In genomic region chr18:76259012-76259568, GRCh38 we compare ENCODE assay signal across 19 cellular contexts.
DNase-seq lines count a peak whose midpoint lies in the region; ATAC-seq and TF ChIP-seq lines count a peak whose summit lies in the region.
"Had no signal": no experiment of that assay in that cellular context is flagged by ENCODE, and none has a peak within 500 bp of the region (broad histone marks: within the 10 kb centered on the region; RNA-seq: fewer than 3 reads in every experiment).

No MANE protein-coding gene starts in this region.

- DNase-seq in NCI-H2227 (lab: John Stamatoyannopoulos, UW; ENCODE audit: unreplicated experiment) (peak; percentile 9), NCI-H2227 treated with DMSO at 0.1 percent for 48 hours (lab: John Stamatoyannopoulos, UW) (no peak), WTC11 (ENCODE audit: low spot score) (no peak), iPS-NIHi11 (ENCODE audit: low spot score) (peak; percentile 39), sciatic nerve (ENCODE audit: low spot score) (no peak), NCI-H2107 treated with DMSO at 0.1 percent for 48 hours (lab: John Stamatoyannopoulos, UW; ENCODE audit: unreplicated experiment) (no peak), GM19240 (ENCODE audit: insufficient read length, low spot score) (no peak), HUDEP-2 (lab: John Stamatoyannopoulos, UW; ENCODE audit: unreplicated experiment in 76 of 76) (no peak)
- DNase-seq: 8988T; activated naive CD4-positive, alpha-beta T cell treated with Interleukin-2 at 50 U/mL for 16 hours; activated T-cell treated with anti-CD3 and anti-CD28 coated beads, Interleukin-2, amount 50 U/mL, for 4 hours; caudate nucleus; COR-L47; DMS79 treated with DMSO at 0.1 percent for 48 hours; MG63; NCI-H1436; NCI-H2171 treated with DMSO at 0.1 percent for 48 hours; stomach had no signal

- no peaks in the 10 kb centered on the region for H3K27me3 Mint-ChIP-seq in WTC11 (ENCODE audit: low read depth)

- TF ChIP-seq CTCF in WTC11 (IDR thresholded peaks at IDR 0.05), result no peak

- POLR2A ChIA-PET in WTC11 (lab: Charles Lee), result no interaction called here

- no peak overlapping the region for H3K4me3 Mint-ChIP-seq in WTC11
- H3K4me3 Mint-ChIP-seq: activated T-cell treated with anti-CD3 and anti-CD28 coated beads, Interleukin-2, amount 50 U/mL, for 4 hours had no signal

- H3K4me1 Mint-ChIP-seq in WTC11, result peaks cover 59% of the 10 kb centered on the region

- no peaks in the 10 kb centered on the region for H3K36me3 Mint-ChIP-seq in WTC11

- peak; percentile 74 for ATAC-seq in WTC11
- ATAC-seq in sciatic nerve, result peak; percentile 11
- ATAC-seq: activated CD4-positive, CD25-positive, alpha-beta regulatory T cell treated with anti-CD3 and anti-CD28 coated beads, Interleukin-2, amount 50 U/mL, for 24 hours; activated T-cell treated with anti-CD3 and anti-CD28 coated beads, Interleukin-2, amount 50 U/mL, for 4 hours had no signal

- intact Hi-C loops in sciatic nerve (cut with DNase I), result no loop called here

- no peak overlapping the region for H3K27ac Mint-ChIP-seq in WTC11

- CTCF ChIA-PET in WTC11 (lab: Charles Lee), result interaction anchor here (0.6 to 2.5 kb wide), 8 partner anchors 15 to 375 kb away, joined by 3 to 13 read pairs (median 4); no protein-coding TSS in a partner anchor

- H3K9me3 Mint-ChIP-seq in WTC11, result no peaks in the 10 kb centered on the region
- H3K9me3 Mint-ChIP-seq: activated T-cell treated with anti-CD3 and anti-CD28 coated beads, Interleukin-2, amount 50 U/mL, for 4 hours had no signal

TF ChIP-seq in WTC11, 78 proteins besides CTCF, POLR2A, EP300 and RAD21:
- no peak for TF ChIP-seq TEAD1 (CRISPR knock-in tag; IDR thresholded peaks at IDR 0.05)
- TF ChIP-seq FOXJ3 (CRISPR knock-in tag; IDR thresholded peaks at IDR 0.05; ENCODE audit: borderline replicate concordance), result no peak
- no peak for TF ChIP-seq PRDM15 (CRISPR knock-in tag; IDR thresholded peaks at IDR 0.05)
- no peak for TF ChIP-seq AFF4 (CRISPR knock-in tag; IDR thresholded peaks at IDR 0.05; ENCODE audit: borderline replicate concordance)
- TF ChIP-seq SOX15 (CRISPR knock-in tag; IDR thresholded peaks at IDR 0.05), result no peak
- TF ChIP-seq, protein P1, sequence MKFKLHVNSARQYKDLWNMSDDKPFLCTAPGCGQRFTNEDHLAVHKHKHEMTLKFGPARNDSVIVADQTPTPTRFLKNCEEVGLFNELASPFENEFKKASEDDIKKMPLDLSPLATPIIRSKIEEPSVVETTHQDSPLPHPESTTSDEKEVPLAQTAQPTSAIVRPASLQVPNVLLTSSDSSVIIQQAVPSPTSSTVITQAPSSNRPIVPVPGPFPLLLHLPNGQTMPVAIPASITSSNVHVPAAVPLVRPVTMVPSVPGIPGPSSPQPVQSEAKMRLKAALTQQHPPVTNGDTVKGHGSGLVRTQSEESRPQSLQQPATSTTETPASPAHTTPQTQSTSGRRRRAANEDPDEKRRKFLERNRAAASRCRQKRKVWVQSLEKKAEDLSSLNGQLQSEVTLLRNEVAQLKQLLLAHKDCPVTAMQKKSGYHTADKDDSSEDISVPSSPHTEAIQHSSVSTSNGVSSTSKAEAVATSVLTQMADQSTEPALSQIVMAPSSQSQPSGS (CRISPR knock-in tag; IDR thresholded peaks at IDR 0.05; ENCODE audit: borderline replicate concordance, low read depth), result no peak
- no peak for TF ChIP-seq SMAD3 (CRISPR knock-in tag; IDR thresholded peaks at IDR 0.05; ENCODE audit: borderline replicate concordance)

Comparison
In these comparisons a context has a peak if more than half of its experiments do, and no peak if none do; other contexts are left out.
1. DNase-seq: peak in NCI-H2227 (single experiment) and iPS-NIHi11 (single experiment); none in NCI-H2227 treated with DMSO at 0.1 percent for 48 hours (single experiment), WTC11 (single experiment), sciatic nerve (single experiment), NCI-H2107 treated with DMSO at 0.1 percent for 48 hours (single experiment), GM19240 (single experiment) and HUDEP-2 (0 of 76).